17 cellular contexts compared by ENCODE assay signal in genomic region chr19:43264336-43264735, GRCh38. TPM values are rescaled to one million over a fixed set of nuclear protein-coding genes. Genes with fewer than 3 reads are reported as not detected.
"Had no signal": no experiment of that assay in that cellular context is flagged by ENCODE, and none has a peak within 500 bp of the region (broad histone marks: within the 10 kb centered on the region; RNA-seq: fewer than 3 reads in every experiment).

No MANE protein-coding gene starts in this region.

RNA-seq across cellular contexts. Expression of gene PSG9, which starts 5.0 kb away (rescaled TPM):
- total RNA-seq: activated CD8-positive, alpha-beta memory T cell treated with anti-CD3 and anti-CD28 coated beads for 36 hours; activated T-cell treated with anti-CD3 and anti-CD28 coated beads, Interleukin-2, amount 50 U/mL, for 72 hours; aorta; cardiac muscle cell; dermis microvascular lymphatic vessel endothelial cell; gastrocnemius medialis; heart left ventricle; left ventricle myocardium superior; mucosa of descending colon; neural crest cell; omental fat pad; progenitor cell of endocrine pancreas; right atrium auricular region; skeletal muscle tissue; subcutaneous adipose tissue; thyroid gland; urinary bladder had no signal
- polyA plus RNA-seq: aorta, cardiac muscle cell, heart left ventricle, urinary bladder had no signal

RNA-seq across cellular contexts. Expression of gene PSG4, which starts 58.9 kb away (rescaled TPM):
- total RNA-seq: activated CD8-positive, alpha-beta memory T cell treated with anti-CD3 and anti-CD28 coated beads for 36 hours; activated T-cell treated with anti-CD3 and anti-CD28 coated beads, Interleukin-2, amount 50 U/mL, for 72 hours; aorta; cardiac muscle cell; dermis microvascular lymphatic vessel endothelial cell; gastrocnemius medialis; heart left ventricle; left ventricle myocardium superior; mucosa of descending colon; neural crest cell; omental fat pad; progenitor cell of endocrine pancreas; right atrium auricular region; skeletal muscle tissue; subcutaneous adipose tissue; thyroid gland had no signal
- polyA plus RNA-seq: aorta, cardiac muscle cell, heart left ventricle, urinary bladder had no signal
